In the genomic region with DNA sequence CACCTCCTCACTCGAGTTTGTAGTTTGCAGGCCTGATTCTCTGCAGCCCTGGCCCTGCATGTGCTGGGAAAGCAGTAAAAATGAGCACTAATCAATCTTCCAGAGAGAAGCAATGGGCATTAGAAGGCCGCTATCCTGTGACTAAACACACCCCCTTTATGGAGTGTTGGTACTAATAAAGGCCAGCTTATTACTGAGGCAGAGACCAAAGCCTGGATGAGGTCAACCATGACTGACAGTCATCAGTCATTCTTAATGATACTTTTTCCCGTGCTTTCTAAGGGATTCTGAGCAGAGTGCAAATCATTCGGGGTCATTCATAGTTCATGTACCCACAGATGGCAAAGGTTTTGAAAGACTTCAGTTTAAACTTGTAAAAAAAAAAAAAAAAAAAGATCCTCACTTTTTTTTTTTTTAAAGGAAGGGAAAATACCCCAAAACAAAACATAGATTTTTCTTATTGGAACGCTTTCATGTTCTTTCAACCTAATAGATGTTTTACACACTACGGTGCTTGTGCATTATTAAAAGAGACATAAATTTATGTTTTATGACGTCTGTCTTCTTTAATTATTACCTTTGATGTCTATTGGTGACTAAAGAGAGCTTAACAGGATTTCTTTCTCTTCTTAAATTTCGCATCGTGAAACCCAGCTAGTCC, we compare ENCODE assay signal across 14 cellular contexts. TPM values are rescaled to one million over a fixed set of nuclear protein-coding genes. Genes with fewer than 3 reads are reported as not detected.
DNase-seq lines count a peak whose midpoint lies in the region; ATAC-seq and TF ChIP-seq lines count a peak whose summit lies in the region.
"Had no signal": no experiment of that assay in that cellular context is flagged by ENCODE, and none has a peak within 500 bp of the region (broad histone marks: within the 10 kb centered on the region; RNA-seq: fewer than 3 reads in every experiment).

No MANE protein-coding gene starts in this region.

- H3K4me3 ChIP-seq in kidney epithelial cell (ENCODE audit: low read depth, low read length) (no peak overlapping the region), upper lobe of left lung (no peak overlapping the region)
- H3K4me3 ChIP-seq: Peyer's patch had no signal

- peak; percentile 55; the same call in 2 of the 3 replicates for ATAC-seq in SK-N-SH treated with all-trans-retinoic acid at 6 μM for 48 hours
- no peak for ATAC-seq in upper lobe of left lung (ENCODE audit: low FRiP score in 2 of 2)
- no peak for ATAC-seq in HG03439 (IDR thresholded peaks at IDR 0.05; ENCODE audit: unreplicated experiment)
- ATAC-seq: activated T-cell treated with anti-CD3 and anti-CD28 coated beads, Interleukin-2, amount 50 U/mL, for 4 hours; HCT116 had no signal

- TF ChIP-seq CTCF in kidney epithelial cell (IDR thresholded peaks at IDR 0.05; ENCODE audit: insufficient read depth, low read length, poor library complexity, severe bottlenecking): no peak
- no peak for TF ChIP-seq CTCF in upper lobe of left lung (IDR thresholded peaks at IDR 0.05)

- no peaks in the 10 kb centered on the region for H3K36me3 ChIP-seq in kidney epithelial cell (ENCODE audit: control insufficient read depth, insufficient read depth, low read length)
- no peaks in the 10 kb centered on the region for H3K36me3 ChIP-seq in upper lobe of left lung
- H3K36me3 ChIP-seq: Peyer's patch had no signal

- in situ Hi-C loops in ACHN (cut with HindIII; ENCODE audit: low pct_ligation_motif_present, low pct_unique_long_range_greater_than_20kb, low sequenced_read_pairs): no loop called here

- no peak for TF ChIP-seq EP300 in upper lobe of left lung (IDR thresholded peaks at IDR 0.05)

- no peaks in the 10 kb centered on the region for H3K9me3 ChIP-seq in upper lobe of left lung
- H3K9me3 ChIP-seq: Peyer's patch had no signal

- H3K4me1 ChIP-seq in upper lobe of left lung: peaks cover 18 to 31% (median 28%) of the 10 kb centered on the region in 4 donors

- no peak for TF ChIP-seq POLR2A in upper lobe of left lung (IDR thresholded peaks at IDR 0.05)

- WGBS in upper lobe of left lung, 2 donors: 81 to 86% methylated on average over 9 of the region's 9 CpGs

- H3K27ac ChIP-seq in upper lobe of left lung: no peak overlapping the region
- H3K27ac ChIP-seq: Peyer's patch had no signal

- DNase-seq in ACHN (peak; percentile 37), NCI-H1092 treated with DMSO at 0.1 percent for 48 hours (lab: John Stamatoyannopoulos, UW) (peak; percentile 94), kidney epithelial cell (ENCODE audit: low read depth) (peak; percentile 72), upper lobe of left lung (no peak), putamen (ENCODE audit: low spot score) (no peak)
- no peak for DNase-seq in stimulated activated CD4-positive, alpha-beta T cell treated with anti-CD3 and anti-CD28 coated beads, Interleukin-2, amount 100 ng/mL, for 48 hours
- DNase-seq: activated B cell treated with CpG ODN at 0.5 μM for 24 hours; activated T-cell treated with anti-CD3 and anti-CD28 coated beads, Interleukin-2, amount 50 U/mL, for 4 hours; head of caudate nucleus; MM.1S had no signal

- H3K27me3 ChIP-seq in kidney epithelial cell (ENCODE audit: control insufficient read depth, insufficient read depth, low read length): no peaks in the 10 kb centered on the region
- no peaks in the 10 kb centered on the region for H3K27me3 ChIP-seq in upper lobe of left lung
- H3K27me3 ChIP-seq: Peyer's patch had no signal

TF ChIP-seq in SK-N-SH treated with all-trans-retinoic acid at 6 μM for 48 hours, 23 proteins besides CTCF, POLR2A, EP300 and RAD21:
- TF ChIP-seq ZNF565 (CRISPR knock-in tag; conservative IDR thresholded peaks at IDR 0.05; ENCODE audit: low read depth): no peak
- no peak for TF ChIP-seq ESRRG (CRISPR knock-in tag; IDR thresholded peaks at IDR 0.05)
- TF ChIP-seq, protein P1, sequence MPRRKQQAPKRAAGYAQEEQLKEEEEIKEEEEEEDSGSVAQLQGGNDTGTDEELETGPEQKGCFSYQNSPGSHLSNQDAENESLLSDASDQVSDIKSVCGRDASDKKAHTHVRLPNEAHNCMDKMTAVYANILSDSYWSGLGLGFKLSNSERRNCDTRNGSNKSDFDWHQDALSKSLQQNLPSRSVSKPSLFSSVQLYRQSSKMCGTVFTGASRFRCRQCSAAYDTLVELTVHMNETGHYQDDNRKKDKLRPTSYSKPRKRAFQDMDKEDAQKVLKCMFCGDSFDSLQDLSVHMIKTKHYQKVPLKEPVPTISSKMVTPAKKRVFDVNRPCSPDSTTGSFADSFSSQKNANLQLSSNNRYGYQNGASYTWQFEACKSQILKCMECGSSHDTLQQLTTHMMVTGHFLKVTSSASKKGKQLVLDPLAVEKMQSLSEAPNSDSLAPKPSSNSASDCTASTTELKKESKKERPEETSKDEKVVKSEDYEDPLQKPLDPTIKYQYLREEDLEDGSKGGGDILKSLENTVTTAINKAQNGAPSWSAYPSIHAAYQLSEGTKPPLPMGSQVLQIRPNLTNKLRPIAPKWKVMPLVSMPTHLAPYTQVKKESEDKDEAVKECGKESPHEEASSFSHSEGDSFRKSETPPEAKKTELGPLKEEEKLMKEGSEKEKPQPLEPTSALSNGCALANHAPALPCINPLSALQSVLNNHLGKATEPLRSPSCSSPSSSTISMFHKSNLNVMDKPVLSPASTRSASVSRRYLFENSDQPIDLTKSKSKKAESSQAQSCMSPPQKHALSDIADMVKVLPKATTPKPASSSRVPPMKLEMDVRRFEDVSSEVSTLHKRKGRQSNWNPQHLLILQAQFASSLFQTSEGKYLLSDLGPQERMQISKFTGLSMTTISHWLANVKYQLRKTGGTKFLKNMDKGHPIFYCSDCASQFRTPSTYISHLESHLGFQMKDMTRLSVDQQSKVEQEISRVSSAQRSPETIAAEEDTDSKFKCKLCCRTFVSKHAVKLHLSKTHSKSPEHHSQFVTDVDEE (CRISPR knock-in tag; IDR thresholded peaks at IDR 0.05): no peak
- TF ChIP-seq CSDC2 (CRISPR knock-in tag; IDR thresholded peaks at IDR 0.05): no peak
- TF ChIP-seq ISL1 (CRISPR knock-in tag; IDR thresholded peaks at IDR 0.05): peak; percentile 58

RNA-seq across cellular contexts. Expression of a gene that starts 13.2 kb away (rescaled TPM):
- total RNA-seq in kidney epithelial cell (4.8 and 5.8 TPM in 2 replicates), upper lobe of left lung (10 to 100 TPM in 5 of 6 donors, 1 to 10 TPM in 1; 9.1 to 16.5 (median 14.3) TPM)

RNA-seq across cellular contexts. Expression of a gene that starts 14.9 kb away (rescaled TPM):
- total RNA-seq in kidney epithelial cell (6.6 and 11.8 TPM in 2 replicates), upper lobe of left lung (10 to 100 TPM; 12.2 to 36.8 (median 26.5) TPM)

Comparison
In these comparisons a context has a peak if more than half of its experiments do, and no peak if none do; other contexts are left out.
1. DNase-seq: peak in ACHN (single experiment), NCI-H1092 treated with DMSO at 0.1 percent for 48 hours (single experiment) and kidney epithelial cell (single experiment); none in stimulated activated CD4-positive, alpha-beta T cell treated with anti-CD3 and anti-CD28 coated beads, Interleukin-2, amount 100 ng/mL, for 48 hours (0 of 2), upper lobe of left lung (0 of 2) and putamen (single experiment).